Comparison of ENCODE assay signal across 8 cellular contexts in the genomic region with DNA sequence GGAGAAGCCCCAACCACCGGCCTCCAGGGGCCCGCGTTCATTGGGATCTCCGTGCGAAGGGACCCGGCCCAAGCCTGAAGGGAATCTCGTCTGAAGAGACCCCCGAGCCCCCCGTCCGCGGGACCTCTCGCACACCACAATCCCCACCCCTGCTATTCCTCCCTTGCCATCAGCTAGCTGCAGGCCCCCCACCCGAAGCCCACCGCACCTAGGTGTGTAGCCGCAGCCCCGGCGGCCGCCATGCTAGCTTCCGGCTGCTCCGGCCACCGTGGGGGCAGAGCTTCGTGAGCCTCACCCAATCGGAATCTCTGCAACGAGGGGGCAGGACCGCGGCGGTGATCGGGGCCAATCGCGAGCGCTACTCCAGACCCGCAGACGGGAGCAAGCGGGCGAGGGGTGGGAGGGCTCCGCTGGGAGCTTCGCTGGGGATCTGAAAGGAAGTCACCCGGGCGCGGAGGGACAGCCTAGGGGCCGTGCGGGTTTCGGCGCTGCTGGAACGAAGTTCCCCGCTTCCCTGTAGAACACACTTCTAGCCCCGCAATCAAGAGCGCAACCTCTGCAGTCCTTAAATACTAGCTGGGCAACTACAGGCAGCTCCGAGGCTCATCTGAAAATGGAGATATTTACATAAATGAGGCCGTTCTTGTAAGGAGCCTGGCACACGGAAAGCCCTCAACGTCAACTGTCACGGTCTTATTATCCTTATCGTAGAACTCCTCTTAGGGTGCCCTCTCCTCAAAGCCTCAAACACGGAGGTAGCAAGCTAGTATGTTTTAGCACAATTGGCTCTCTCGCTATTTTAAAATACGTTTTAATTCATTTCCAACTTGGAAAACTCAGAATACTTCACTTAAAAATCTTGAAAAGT. TPM values are rescaled to one million over a fixed set of nuclear protein-coding genes. Genes with fewer than 3 reads are reported as not detected.
A peak's percentile ranks its signal among the peaks of the same experiment; 100 is the strongest.
DNase-seq lines count a peak whose midpoint lies in the region; ATAC-seq and TF ChIP-seq lines count a peak whose summit lies in the region.

PIGS (minus strand) TSS at position 270 of the 868 bp plus-strand sequence; CDS start at position 242, 28 bp downstream.

- H3K4me1 ChIP-seq in mucosa of rectum (ENCODE audit: control insufficient read depth in 2 of 2, insufficient read depth in 2 of 2, low read length in 2 of 2), result peaks cover 13 to 22% of the 10 kb centered on the region in 2 donors

- H3K4me3 ChIP-seq in Jurkat, Clone E6-1 (ENCODE audit: low read length), result peak within 1 kb of the TSS; percentile 92
- peak within 1 kb of the TSS; percentile 85 to 96 for H3K4me3 ChIP-seq in mucosa of rectum (ENCODE audit: low read length in 2 of 2)

- H3K4me1 Mint-ChIP-seq in activated T-cell treated with anti-CD3 and anti-CD28 coated beads, Interleukin-2, amount 50 U/mL, for 24 hours (ENCODE audit: low read depth), result peaks cover 53% of the 10 kb centered on the region

- H3K27me3 Mint-ChIP-seq in activated T-cell treated with anti-CD3 and anti-CD28 coated beads, Interleukin-2, amount 50 U/mL, for 24 hours, result no peaks in the 10 kb centered on the region

- H3K9ac ChIP-seq in mucosa of rectum (ENCODE audit: low read depth in 1 of 2, low read length in 2 of 2), result peak within 1 kb of the TSS; percentile 84 to 95

- no peaks in the 10 kb centered on the region for H3K27me3 ChIP-seq in mucosa of rectum (ENCODE audit: control insufficient read depth in 2 of 2, insufficient read depth in 2 of 2, low read length in 2 of 2)

- DNase-seq in DMS114 treated with DMSO at 0.1 percent for 48 hours (lab: John Stamatoyannopoulos, UW; ENCODE audit: unreplicated experiment), result peak; percentile 84
- DNase-seq in Jurkat, Clone E6-1 (ENCODE audit: low read depth, low spot score), result peak; percentile 86
- peak; percentile 94 for DNase-seq in activated T-cell treated with anti-CD3 and anti-CD28 coated beads, Interleukin-2, amount 50 U/mL, for 24 hours
- DNase-seq in erythroblast (lab: John Stamatoyannopoulos, UW), result peak; percentile 93 to 95
- peak; percentile 78 to 80 for DNase-seq in stimulated activated CD8-positive, alpha-beta memory T cell treated with anti-CD3 and anti-CD28 coated beads, Interleukin-4, amount 100 ng/mL, for 4 hours (ENCODE audit: low read depth in 2 of 2, low spot score in 1 of 2)

- peak within 1 kb of the TSS; percentile 95 for H3K4me3 Mint-ChIP-seq in activated T-cell treated with anti-CD3 and anti-CD28 coated beads, Interleukin-2, amount 50 U/mL, for 24 hours

- ATAC-seq in GM21576 (IDR thresholded peaks at IDR 0.05; ENCODE audit: unreplicated experiment), result peak; percentile 75

- peak within 1 kb of the TSS; percentile 81 to 83 for H3K27ac ChIP-seq in mucosa of rectum (ENCODE audit: low read depth in 2 of 2, low read length in 2 of 2)

- TF ChIP-seq POLR2A in erythroblast (IDR thresholded peaks at IDR 0.05; ENCODE audit: low read length), result peak; percentile 79

- H3K36me3 ChIP-seq in mucosa of rectum (ENCODE audit: control insufficient read depth in 2 of 2, insufficient read depth in 2 of 2, low read length in 2 of 2), result peaks cover 0 to 6% of the 10 kb centered on the region in 2 donors

- H3K36me3 Mint-ChIP-seq in activated T-cell treated with anti-CD3 and anti-CD28 coated beads, Interleukin-2, amount 50 U/mL, for 24 hours (ENCODE audit: low read depth), result peaks cover 66% of the 10 kb centered on the region

- no peaks in the 10 kb centered on the region for H3K9me3 Mint-ChIP-seq in activated T-cell treated with anti-CD3 and anti-CD28 coated beads, Interleukin-2, amount 50 U/mL, for 24 hours

- H3K9me3 ChIP-seq in mucosa of rectum (ENCODE audit: control insufficient read depth in 2 of 2, low read length in 2 of 2), result no peaks in the 10 kb centered on the region

- peak within 1 kb of the TSS; percentile 97 for H3K27ac Mint-ChIP-seq in activated T-cell treated with anti-CD3 and anti-CD28 coated beads, Interleukin-2, amount 50 U/mL, for 24 hours

TF ChIP-seq in PFSK-1, 5 proteins besides CTCF, POLR2A, EP300 and RAD21:
- TF ChIP-seq REST (IDR thresholded peaks at IDR 0.05; ENCODE audit: insufficient read depth in 1 of 2, low read depth in 2 of 2, low read length in 2 of 2) (no peak), FOXP2 (optimal IDR thresholded peaks at IDR 0.05; ENCODE audit: borderline replicate concordance, extremely low read depth, extremely low read length, insufficient read depth) (peak; percentile 22), TAF1 (IDR thresholded peaks at IDR 0.05; ENCODE audit: borderline replicate concordance, insufficient read depth, low read length) (peak; percentile 78; the same call in 1 of the 2 replicates), POLR2AphosphoS5 (IDR thresholded peaks at IDR 0.05; ENCODE audit: low read depth, low read length) (peak; percentile 89), SIN3A (IDR thresholded peaks at IDR 0.05; ENCODE audit: borderline replicate concordance, insufficient read depth, low read length) (no peak)

RNA-seq across cellular contexts. Expression of gene PIGS, which starts in this region (rescaled TPM):
- 41.1 TPM for polyA plus RNA-seq in Jurkat, Clone E6-1 (2012; ENCODE audit: insufficient read depth, insufficient read length)
- 40.3 TPM for polyA plus RNA-seq in PFSK-1 (2012; ENCODE audit: insufficient read length, low read depth)

Comparison
In these comparisons a context has a peak if more than half of its experiments do, and no peak if none do; other contexts are left out.
1. Peak in every context shown above with its lines: DNase-seq, ATAC-seq, H3K4me3 ChIP-seq and H3K27ac ChIP-seq.